Comparison of ENCODE assay signal across 11 cellular contexts in the genomic region with DNA sequence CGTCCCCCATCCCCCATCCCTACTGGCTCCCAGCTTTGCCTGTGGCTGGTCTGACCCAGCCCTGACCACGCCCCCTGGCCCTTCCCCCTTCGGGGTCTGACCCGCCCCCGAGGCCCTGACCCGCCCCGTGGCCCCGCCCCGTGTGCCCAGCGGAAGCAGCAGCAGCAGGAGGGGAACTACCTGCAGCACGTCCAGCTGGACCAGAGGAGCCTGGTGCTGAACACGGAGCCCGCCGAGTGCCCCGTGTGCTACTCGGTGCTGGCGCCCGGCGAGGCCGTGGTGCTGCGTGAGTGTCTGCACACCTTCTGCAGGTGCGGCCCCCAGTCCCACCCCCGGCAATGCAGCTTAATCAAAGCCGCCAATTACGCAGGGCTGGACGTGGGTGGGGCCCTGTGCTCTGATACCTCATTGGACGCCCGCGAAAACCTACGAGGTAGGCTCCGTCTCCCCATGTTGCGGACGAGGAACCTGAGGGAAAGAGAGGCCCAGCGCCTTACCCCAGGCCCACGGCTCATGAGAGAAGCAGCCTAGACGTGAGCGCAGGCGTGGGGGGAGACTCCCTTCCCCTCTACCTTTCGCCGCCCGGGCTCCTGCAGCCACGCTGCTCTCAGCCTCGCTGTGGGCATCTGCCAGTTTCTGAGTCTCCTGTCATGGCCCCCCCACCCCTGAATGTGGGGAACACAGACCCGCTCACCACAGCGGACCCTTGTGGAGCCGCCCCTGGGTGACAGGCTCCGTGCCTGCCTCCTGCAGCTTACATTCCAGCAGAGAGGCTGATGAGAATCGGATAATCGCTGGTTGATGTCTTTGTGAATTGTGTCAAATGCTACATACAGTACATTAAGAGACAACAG. TPM values are rescaled to one million over a fixed set of nuclear protein-coding genes. Genes with fewer than 3 reads are reported as not detected.
DNase-seq lines count a peak whose midpoint lies in the region; ATAC-seq and TF ChIP-seq lines count a peak whose summit lies in the region.
"Had no signal": no experiment of that assay in that cellular context is flagged by ENCODE, and none has a peak within 500 bp of the region (broad histone marks: within the 10 kb centered on the region; RNA-seq: fewer than 3 reads in every experiment).

No MANE protein-coding gene starts in this region.

- no peak for TF ChIP-seq RAD21 in IMR-90 (IDR thresholded peaks at IDR 0.05; ENCODE audit: low read length)

- H3K14ac ChIP-seq in IMR-90 (replicated peaks; ENCODE audit: low read depth, low read length), result no peak overlapping the region

- no peak overlapping the region for H2AK9ac ChIP-seq in IMR-90 (replicated peaks; ENCODE audit: low read depth, low read length, poor library complexity)

- no peak overlapping the region for H3K56ac ChIP-seq in IMR-90 (ENCODE audit: extremely low read depth, insufficient read depth, low read length)

- H3K4me1 ChIP-seq in IMR-90 (ENCODE audit: control insufficient read depth, insufficient read depth, low read length), result no peaks in the 10 kb centered on the region
- H3K4me1 ChIP-seq: gastroesophageal sphincter had no signal

- no peak overlapping the region for H3K18ac ChIP-seq in IMR-90 (ENCODE audit: low read depth, low read length)

- CTCF ChIA-PET in IMR-90 (lab: Yijun Ruan, JAX) (no interaction called here), WTC11 (lab: Charles Lee) (interaction anchor here (1.1 to 1.5 kb wide), 3 partner anchors 11 to 58 kb away, joined by 4 to 7 read pairs (median 5); partner anchors contain the start of gene RBCK1)

- no peak overlapping the region for H4K5ac ChIP-seq in IMR-90 (ENCODE audit: low read depth, low read length)

- H3K4me3 Mint-ChIP-seq in activated T-cell treated with anti-CD3 and anti-CD28 coated beads, Interleukin-2, amount 50 U/mL, for 72 hours, result no peak overlapping the region
- H3K4me3 Mint-ChIP-seq in activated T-cell treated with anti-CD3 and anti-CD28 coated beads, Interleukin-2, amount 50 U/mL, for 4 hours, result no peak overlapping the region
- H3K4me3 Mint-ChIP-seq in WTC11, result no peak overlapping the region
- H3K4me3 Mint-ChIP-seq in stimulated activated effector memory CD8-positive, alpha-beta T cell treated with anti-CD3 and anti-CD28 coated beads, Interleukin-12 subunit alpha, Interleukin-12 subunit beta, amount 100 ng/mL, for 72 hours, result no peak overlapping the region
- H3K4me3 Mint-ChIP-seq: CD4-positive, CD25-positive, alpha-beta regulatory T cell had no signal

- peaks cover 9 to 27% of the 10 kb centered on the region in 2 donors for H3K36me3 Mint-ChIP-seq in activated T-cell treated with anti-CD3 and anti-CD28 coated beads, Interleukin-2, amount 50 U/mL, for 72 hours (ENCODE audit: insufficient read depth in 2 of 2)
- H3K36me3 Mint-ChIP-seq in activated T-cell treated with anti-CD3 and anti-CD28 coated beads, Interleukin-2, amount 50 U/mL, for 4 hours (ENCODE audit: insufficient read depth), result peaks cover 32% of the 10 kb centered on the region
- peaks cover 42% of the 10 kb centered on the region for H3K36me3 Mint-ChIP-seq in WTC11
- H3K36me3 Mint-ChIP-seq in stimulated activated effector memory CD8-positive, alpha-beta T cell treated with anti-CD3 and anti-CD28 coated beads, Interleukin-12 subunit alpha, Interleukin-12 subunit beta, amount 100 ng/mL, for 72 hours, result peaks cover 91% of the 10 kb centered on the region

- H2BK120ac ChIP-seq in IMR-90 (ENCODE audit: low read depth, low read length), result no peak overlapping the region

- no peaks in the 10 kb centered on the region for H3K27me3 ChIP-seq in IMR-90 (ENCODE audit: control insufficient read depth, insufficient read depth, low read length)
- H3K27me3 ChIP-seq: gastroesophageal sphincter had no signal

- no peak for TF ChIP-seq CTCF in IMR-90 (conservative IDR thresholded peaks at IDR 0.05; ENCODE audit: low read depth, low read length)
- TF ChIP-seq CTCF in WTC11 (IDR thresholded peaks at IDR 0.05), result no peak

- no peak overlapping the region for H3K4ac ChIP-seq in IMR-90 (ENCODE audit: low read depth, low read length)

- H3K9ac ChIP-seq in IMR-90 (ENCODE audit: low read depth, low read length), result no peak overlapping the region

- H3K9me1 ChIP-seq in IMR-90 (ENCODE audit: insufficient read depth, low read length), result no peaks in the 10 kb centered on the region; the same call in 1 of the 2 replicates

- no peak overlapping the region for H3K23ac ChIP-seq in IMR-90 (ENCODE audit: low read depth, low read length)

- H4K91ac ChIP-seq in IMR-90 (ENCODE audit: insufficient read depth, low read depth, low read length), result no peak overlapping the region

- no peak overlapping the region for H2AK5ac ChIP-seq in IMR-90 (ENCODE audit: low read depth, low read length)

- no TSS peak for BruUV-seq in IMR-90 (replicated peaks; lab: Mats Ljungman, UMichigan)

- dilution Hi-C loops in IMR-90 (cut with HindIII; ENCODE audit: low sequenced_read_pairs, unreplicated experiment), result no loop called here

- TF ChIP-seq POLR2A in IMR-90 (IDR thresholded peaks at IDR 0.05; ENCODE audit: low read depth, low read length), result no peak

- intact Hi-C loops in IMR-90 (cut with micrococcal nuclease), result no loop called here

- peak in 1 of 2 donors; percentile 29 for ATAC-seq in activated T-cell treated with anti-CD3 and anti-CD28 coated beads, Interleukin-2, amount 50 U/mL, for 72 hours (replicated peaks in 1 of 2)
- ATAC-seq in activated T-cell treated with anti-CD3 and anti-CD28 coated beads, Interleukin-2, amount 50 U/mL, for 4 hours, result no peak
- 0 out of 2 replicates have a peak, but pooled peaks have one; percentile 32 for ATAC-seq in IMR-90 (ENCODE audit: low read depth)
- ATAC-seq in WTC11, result peak; percentile 83
- peak; percentile 22 for ATAC-seq in stimulated activated effector memory CD8-positive, alpha-beta T cell treated with anti-CD3 and anti-CD28 coated beads, Interleukin-12 subunit alpha, Interleukin-12 subunit beta, amount 100 ng/mL, for 72 hours
- ATAC-seq in GM19324 (IDR thresholded peaks at IDR 0.05; ENCODE audit: low FRiP score, unreplicated experiment), result no peak
- no peak for ATAC-seq in GM18511 (IDR thresholded peaks at IDR 0.05; ENCODE audit: unreplicated experiment)
- ATAC-seq: gastroesophageal sphincter had no signal

- no peak overlapping the region for H2AFZ ChIP-seq in IMR-90 (replicated peaks; ENCODE audit: low read length, poor library complexity)

- H3K27ac ChIP-seq in IMR-90 (ENCODE audit: insufficient read depth, low read length), result no peak overlapping the region
- H3K27ac ChIP-seq: gastroesophageal sphincter had no signal

- peak overlapping the region; percentile 84 for H3K27ac Mint-ChIP-seq in activated T-cell treated with anti-CD3 and anti-CD28 coated beads, Interleukin-2, amount 50 U/mL, for 72 hours
- no peak overlapping the region; the same call in 1 of the 2 replicates for H3K27ac Mint-ChIP-seq in WTC11
- peak overlapping the region; percentile 70 for H3K27ac Mint-ChIP-seq in stimulated activated effector memory CD8-positive, alpha-beta T cell treated with anti-CD3 and anti-CD28 coated beads, Interleukin-12 subunit alpha, Interleukin-12 subunit beta, amount 100 ng/mL, for 72 hours

- no peaks in the 10 kb centered on the region for H3K9me3 ChIP-seq in IMR-90 (ENCODE audit: control insufficient read depth, insufficient read depth, low read length)
- H3K9me3 ChIP-seq: gastroesophageal sphincter had no signal

- peaks cover 16% of the 10 kb centered on the region for H3K4me1 Mint-ChIP-seq in activated T-cell treated with anti-CD3 and anti-CD28 coated beads, Interleukin-2, amount 50 U/mL, for 72 hours (ENCODE audit: low read depth)
- peaks cover 7% of the 10 kb centered on the region for H3K4me1 Mint-ChIP-seq in activated T-cell treated with anti-CD3 and anti-CD28 coated beads, Interleukin-2, amount 50 U/mL, for 4 hours (ENCODE audit: low read depth)
- no peaks in the 10 kb centered on the region; the same call in 1 of the 2 replicates for H3K4me1 Mint-ChIP-seq in WTC11
- H3K4me1 Mint-ChIP-seq in stimulated activated effector memory CD8-positive, alpha-beta T cell treated with anti-CD3 and anti-CD28 coated beads, Interleukin-12 subunit alpha, Interleukin-12 subunit beta, amount 100 ng/mL, for 72 hours, result peaks cover 16% of the 10 kb centered on the region

- no peak overlapping the region for H4K8ac ChIP-seq in IMR-90 (ENCODE audit: low read depth in 2 of 2, low read length in 2 of 2)

- DNase-seq in activated T-cell treated with anti-CD3 and anti-CD28 coated beads, Interleukin-2, amount 50 U/mL, for 72 hours, result no peak
- no peak for DNase-seq in activated T-cell treated with anti-CD3 and anti-CD28 coated beads, Interleukin-2, amount 50 U/mL, for 4 hours
- DNase-seq in IMR-90 (no peak), WTC11 (ENCODE audit: low spot score) (peak; percentile 74), cerebellum (ENCODE audit: low spot score) (no peak)
- DNase-seq in stimulated activated effector memory CD8-positive, alpha-beta T cell treated with anti-CD3 and anti-CD28 coated beads, Interleukin-12 subunit alpha, Interleukin-12 subunit beta, amount 100 ng/mL, for 72 hours (ENCODE audit: low spot score in 2 of 2), result no peak
- DNase-seq: CD4-positive, CD25-positive, alpha-beta regulatory T cell; mesenchymal stem cell had no signal

- no peaks in the 10 kb centered on the region for H3K9me3 Mint-ChIP-seq in activated T-cell treated with anti-CD3 and anti-CD28 coated beads, Interleukin-2, amount 50 U/mL, for 72 hours
- H3K9me3 Mint-ChIP-seq in activated T-cell treated with anti-CD3 and anti-CD28 coated beads, Interleukin-2, amount 50 U/mL, for 4 hours, result no peaks in the 10 kb centered on the region
- no peaks in the 10 kb centered on the region for H3K9me3 Mint-ChIP-seq in WTC11
- no peaks in the 10 kb centered on the region for H3K9me3 Mint-ChIP-seq in stimulated activated effector memory CD8-positive, alpha-beta T cell treated with anti-CD3 and anti-CD28 coated beads, Interleukin-12 subunit alpha, Interleukin-12 subunit beta, amount 100 ng/mL, for 72 hours
- H3K9me3 Mint-ChIP-seq: CD4-positive, CD25-positive, alpha-beta regulatory T cell had no signal

- no peak overlapping the region for H3K4me2 ChIP-seq in IMR-90 (ENCODE audit: low read depth, low read length)

- 98% methylated on average over 17 of the region's 49 CpGs; no CpG with 5 or more reads in 1 of the 2 experiments for WGBS in IMR-90 (ENCODE audit: extremely low coverage in 2 of 2, insufficient read length in 1 of 2), 2 experiments

- peaks cover 51% of the 10 kb centered on the region for H3K36me3 ChIP-seq in IMR-90 (ENCODE audit: control insufficient read depth, insufficient read depth, low read length)

- H3K79me1 ChIP-seq in IMR-90 (ENCODE audit: low read depth in 1 of 2, low read length in 2 of 2), result peaks cover 0 to 30% of the 10 kb centered on the region in 2 experiments

- POLR2A ChIA-PET in IMR-90 (lab: Charles Lee; ENCODE audit: unreplicated experiment), result no interaction called here
- POLR2A ChIA-PET in WTC11 (lab: Charles Lee), result no interaction called here

- in situ Hi-C loops in IMR-90 (cut with MboI; ENCODE audit: low sequenced_read_pairs), result no loop called here

- H2BK5ac ChIP-seq in IMR-90 (ENCODE audit: low read depth, low read length, poor library complexity, severe bottlenecking), result no peak overlapping the region

- H3K4me3 ChIP-seq in IMR-90 (ENCODE audit: insufficient read depth, low read depth, low read length), result no peak overlapping the region
- H3K4me3 ChIP-seq: gastroesophageal sphincter had no signal

- H4K20me1 ChIP-seq in IMR-90 (ENCODE audit: insufficient read depth, low read length), result peaks cover 3% of the 10 kb centered on the region; the same call in 1 of the 2 replicates

- no peak overlapping the region for H2BK15ac ChIP-seq in IMR-90 (ENCODE audit: low read depth, low read length)

- H2BK20ac ChIP-seq in IMR-90 (ENCODE audit: low read depth, low read length), result no peak overlapping the region

- no peaks in the 10 kb centered on the region for H3K27me3 Mint-ChIP-seq in activated T-cell treated with anti-CD3 and anti-CD28 coated beads, Interleukin-2, amount 50 U/mL, for 72 hours (ENCODE audit: low read depth)
- no peaks in the 10 kb centered on the region for H3K27me3 Mint-ChIP-seq in activated T-cell treated with anti-CD3 and anti-CD28 coated beads, Interleukin-2, amount 50 U/mL, for 4 hours (ENCODE audit: low read depth)
- H3K27me3 Mint-ChIP-seq in WTC11 (ENCODE audit: low read depth), result no peaks in the 10 kb centered on the region
- H3K27me3 Mint-ChIP-seq: CD4-positive, CD25-positive, alpha-beta regulatory T cell had no signal

RNA-seq across cellular contexts. Expression of gene RBCK1, which starts 12.8 kb away (rescaled TPM):
- total RNA-seq in activated T-cell treated with anti-CD3 and anti-CD28 coated beads, Interleukin-2, amount 50 U/mL, for 72 hours, result 100 to 1,000 TPM; 176 to 198 TPM
- total RNA-seq in activated T-cell treated with anti-CD3 and anti-CD28 coated beads, Interleukin-2, amount 50 U/mL, for 4 hours, result 100 to 1,000 TPM in 2 of 3 donors, 10 to 100 TPM in 1; 87.1 to 104 (median 103) TPM
- total RNA-seq in IMR-90 (2012; rRNA removed) (29.2 and 29.9 TPM in 2 replicates), WTC11 (2021) (65.0 to 75.2 TPM (median 69.5 TPM) in 3 replicates), cerebellum (18.8 TPM)
- 84.2 and 89.4 TPM in 2 replicates for polyA plus RNA-seq in IMR-90 (2012; rRNA removed)
- 51.3 and 95.8 TPM in 2 replicates for polyA plus RNA-seq in IMR-90 (2012; cell fraction: cytosol; rRNA removed)
- 154 and 323 TPM in 2 replicates for polyA plus RNA-seq in IMR-90 (2012; cell fraction: nucleus; rRNA removed; ENCODE audit: low replicate concordance)

RNA-seq across cellular contexts. Expression of gene TRIB3, which starts 40.4 kb away (rescaled TPM):
- 100 to 1,000 TPM; 165 to 281 TPM for total RNA-seq in activated T-cell treated with anti-CD3 and anti-CD28 coated beads, Interleukin-2, amount 50 U/mL, for 72 hours
- total RNA-seq in activated T-cell treated with anti-CD3 and anti-CD28 coated beads, Interleukin-2, amount 50 U/mL, for 4 hours, result 10 to 100 TPM; 34.6 to 45.2 (median 37.0) TPM
- total RNA-seq in IMR-90 (2012; rRNA removed), result 15.0 and 18.5 TPM in 2 replicates
- 23.2 and 23.4 TPM in 2 replicates for polyA plus RNA-seq in IMR-90 (2012; rRNA removed)
- polyA plus RNA-seq in IMR-90 (2012; cell fraction: cytosol; rRNA removed), result 15.9 and 35.9 TPM in 2 replicates
- 13.3 and 22.2 TPM in 2 replicates for polyA plus RNA-seq in IMR-90 (2012; cell fraction: nucleus; rRNA removed; ENCODE audit: low replicate concordance)
- 7.8 to 9.2 TPM (median 8.7 TPM) in 3 replicates for total RNA-seq in WTC11 (2021)
- total RNA-seq in cerebellum, result 7.1 TPM

RNA-seq across cellular contexts. Expression of gene TBC1D20, which starts 41.4 kb away (rescaled TPM):
- 10 to 100 TPM; 26.7 to 28.2 TPM for total RNA-seq in activated T-cell treated with anti-CD3 and anti-CD28 coated beads, Interleukin-2, amount 50 U/mL, for 72 hours
- total RNA-seq in activated T-cell treated with anti-CD3 and anti-CD28 coated beads, Interleukin-2, amount 50 U/mL, for 4 hours, result 10 to 100 TPM; 21.2 to 25.5 (median 23.9) TPM
- total RNA-seq in IMR-90 (2012; rRNA removed) (36.7 and 42.8 TPM in 2 replicates), WTC11 (2021) (14.6 to 15.6 TPM (median 15.4 TPM) in 3 replicates), cerebellum (19.3 TPM)
- 38.2 and 39.1 TPM in 2 replicates for polyA plus RNA-seq in IMR-90 (2012; rRNA removed)
- polyA plus RNA-seq in IMR-90 (2012; cell fraction: cytosol; rRNA removed), result 30.1 and 37.7 TPM in 2 replicates
- 39.4 and 49.4 TPM in 2 replicates for polyA plus RNA-seq in IMR-90 (2012; cell fraction: nucleus; rRNA removed; ENCODE audit: low replicate concordance)

Comparison
In these comparisons a context has a peak if more than half of its experiments do, and no peak if none do; other contexts are left out.
1. ATAC-seq: peak in IMR-90 (single experiment), WTC11 (single experiment) and stimulated activated effector memory CD8-positive, alpha-beta T cell treated with anti-CD3 and anti-CD28 coated beads, Interleukin-12 subunit alpha, Interleukin-12 subunit beta, amount 100 ng/mL, for 72 hours (single experiment); none in activated T-cell treated with anti-CD3 and anti-CD28 coated beads, Interleukin-2, amount 50 U/mL, for 4 hours (0 of 2), GM19324 (single experiment) and GM18511 (single experiment).